In the genomic region with DNA sequence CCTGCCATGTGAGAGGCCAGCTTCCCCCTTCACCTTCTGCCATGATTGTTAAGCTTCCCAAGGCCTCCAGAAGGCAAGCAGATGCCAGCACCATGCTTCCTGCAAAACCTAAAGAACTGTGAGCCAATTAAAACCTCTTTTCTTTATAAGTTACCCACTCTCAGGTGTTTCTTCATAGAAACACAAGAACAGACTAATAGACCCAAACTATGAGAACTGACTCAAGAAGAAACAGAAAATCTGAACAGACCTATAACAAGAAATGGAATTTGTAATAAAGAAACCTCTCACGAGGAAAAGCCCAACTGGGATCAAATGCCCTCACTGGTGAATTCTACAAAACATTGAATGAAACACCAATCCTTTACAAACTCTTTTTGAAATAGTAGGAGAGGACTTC, we compare ENCODE assay signal across 18 cellular contexts.
"Had no signal": no experiment of that assay in that cellular context is flagged by ENCODE, and none has a peak within 500 bp of the region (broad histone marks: within the 10 kb centered on the region; RNA-seq: fewer than 3 reads in every experiment).

No MANE protein-coding gene starts in this region.

- ATAC-seq: gastrocnemius medialis, left lobe of liver, Right ventricle myocardium inferior, T-cell had no signal

- H3K27me3 ChIP-seq: brain microvascular endothelial cell, gastrocnemius medialis, suprapubic skin had no signal

- H3K4me3 Mint-ChIP-seq: nephron had no signal

- H3K4me1 Mint-ChIP-seq: nephron had no signal

- H3K27ac Mint-ChIP-seq: activated T-helper 2 cell treated with anti-CD3 and anti-CD28 coated beads, Interferon-gamma antibody, Interleukin-2, Interleukin-4, amounts not matched to agents 10 μg/mL and 5 μg/mL and 100 μg/mL, durations not matched to agents 14 hours and 24 hours and 36 hours; nephron had no signal

- DNase-seq: activated CD4-positive, alpha-beta T cell treated with anti-CD3 and anti-CD28 coated beads, Interleukin-2, amount 50 U/mL, for 48 hours; activated CD4-positive, CD25-positive, alpha-beta regulatory T cell treated with anti-CD3 and anti-CD28 coated beads, Interleukin-2, amount 50 U/mL, for 72 hours; activated CD8-positive, alpha-beta memory T cell treated with anti-CD3 and anti-CD28 coated beads, Interleukin-2, amount 50 U/mL, for 4 hours; anterior cingulate cortex; brain microvascular endothelial cell; dermis blood vessel endothelial cell; gastrocnemius medialis; occipital lobe; SK-N-SH; stimulated activated naive CD4-positive, alpha-beta T cell treated with Interleukin-2 at 50 U/mL for 16 hours; T-cell; T-helper 9 cell; trophoblast cell had no signal

- H3K4me1 ChIP-seq: suprapubic skin had no signal

- H3K9me3 ChIP-seq: gastrocnemius medialis, suprapubic skin had no signal

- H3K27ac ChIP-seq: brain microvascular endothelial cell, gastrocnemius medialis, suprapubic skin had no signal

- H3K27me3 Mint-ChIP-seq: T-cell had no signal

- H3K4me3 ChIP-seq: gastrocnemius medialis, suprapubic skin had no signal
